21 cellular contexts compared by ENCODE assay signal in the genomic region with DNA sequence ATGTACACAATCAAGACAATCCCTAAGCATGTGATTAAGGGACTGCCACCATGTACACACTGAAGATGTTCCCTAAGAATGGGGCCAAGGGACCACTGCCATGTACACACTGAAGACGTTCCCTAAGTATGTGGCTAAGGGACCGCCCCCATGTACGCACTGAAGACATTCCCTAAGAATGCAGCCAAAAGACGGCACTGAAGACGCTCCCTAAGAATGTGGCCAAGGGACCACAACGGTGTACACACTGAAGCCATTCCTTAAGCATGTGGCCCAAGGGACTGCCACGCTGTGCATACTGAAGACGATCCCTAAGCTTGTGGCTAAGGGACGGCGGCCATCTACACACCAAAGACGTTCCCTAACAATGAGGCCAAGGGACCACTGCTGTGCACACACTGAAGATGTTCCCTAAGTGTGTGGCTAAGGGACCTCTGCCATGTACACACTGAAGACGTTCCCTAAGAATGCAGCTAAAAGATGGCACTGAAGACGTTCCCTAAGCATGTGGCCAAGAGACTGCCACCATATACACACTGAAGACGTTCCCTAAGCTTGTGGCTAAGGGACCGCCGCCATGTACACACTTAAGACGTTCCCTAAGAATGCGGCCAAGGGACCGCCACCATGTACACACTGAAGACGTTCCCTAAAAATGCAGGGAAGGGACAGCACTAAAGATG.
"Had no signal": no experiment of that assay in that cellular context is flagged by ENCODE, and none has a peak within 500 bp of the region (broad histone marks: within the 10 kb centered on the region; RNA-seq: fewer than 3 reads in every experiment).

No MANE protein-coding gene starts in this region.

- H3K4me1 ChIP-seq: parathyroid adenoma had no signal

- H3K4me3 Mint-ChIP-seq: activated naive CD8-positive, alpha-beta T cell treated with anti-CD3 and anti-CD28 coated beads for 36 hours; central memory CD8-positive, alpha-beta T cell; naive thymus-derived CD4-positive, alpha-beta T cell; stimulated activated naive B cell treated with anti-CD40 and anti-IgM and Interleukin-4, amounts not matched to agents 10 μg/mL and 1 μg/mL and 100 μg/mL, for 72 hours had no signal

- H3K9ac ChIP-seq: parathyroid adenoma had no signal

- H3K9me3 ChIP-seq: body of pancreas, mucosa of descending colon, neutrophil, transverse colon had no signal

- H3K27ac Mint-ChIP-seq: activated naive CD8-positive, alpha-beta T cell treated with anti-CD3 and anti-CD28 coated beads for 36 hours; naive thymus-derived CD4-positive, alpha-beta T cell; stimulated activated naive B cell treated with anti-CD40 and anti-IgM and Interleukin-4, amounts not matched to agents 10 μg/mL and 1 μg/mL and 100 μg/mL, for 72 hours had no signal

- H2AFZ ChIP-seq: parathyroid adenoma had no signal

- H3K36me3 ChIP-seq: neutrophil, transverse colon had no signal

- H3K27me3 ChIP-seq: body of pancreas, neutrophil, transverse colon had no signal

- H3K27ac ChIP-seq: epithelial cell of prostate, neutrophil, parathyroid adenoma had no signal

- H3K9me3 Mint-ChIP-seq: central memory CD8-positive, alpha-beta T cell had no signal

- H3K4me1 Mint-ChIP-seq: activated naive CD8-positive, alpha-beta T cell treated with anti-CD3 and anti-CD28 coated beads for 36 hours had no signal

- DNase-seq: activated CD4-positive, alpha-beta T cell treated with anti-CD3 and anti-CD28 coated beads, Interleukin-2, amount 50 U/mL, for 1 hour; activated CD8-positive, alpha-beta memory T cell treated with anti-CD3 and anti-CD28 coated beads for 24 hours; activated gamma-delta T cell treated with Interleukin-2 at 50 U/mL for 16 hours; activated naive CD8-positive, alpha-beta T cell treated with anti-CD3 and anti-CD28 coated beads for 36 hours; amygdala; body of pancreas; effector memory CD4-positive, alpha-beta T cell; foreskin melanocyte; mammary epithelial cell; mucosa of descending colon; naive thymus-derived CD4-positive, alpha-beta T cell; retina; stimulated activated CD4-positive, alpha-beta T cell treated with anti-CD3 and anti-CD28 coated beads, Interleukin-4, amount 100 ng/mL, for 1 hour; stimulated activated naive B cell treated with anti-CD40 and anti-IgM and Interleukin-4, amounts not matched to agents 10 μg/mL and 1 μg/mL and 100 μg/mL, for 72 hours; substantia nigra; transverse colon had no signal

- ATAC-seq: activated CD4-positive, CD25-positive, alpha-beta regulatory T cell treated with anti-CD3 and anti-CD28 coated beads, Interleukin-2, amount 50 U/mL, for 24 hours; body of pancreas; mucosa of descending colon; stimulated activated naive B cell treated with anti-CD40 and anti-IgM and Interleukin-4, amounts not matched to agents 10 μg/mL and 1 μg/mL and 100 μg/mL, for 72 hours had no signal

- H3K27me3 Mint-ChIP-seq: activated naive CD8-positive, alpha-beta T cell treated with anti-CD3 and anti-CD28 coated beads for 36 hours; central memory CD8-positive, alpha-beta T cell; naive thymus-derived CD4-positive, alpha-beta T cell; stimulated activated naive B cell treated with anti-CD40 and anti-IgM and Interleukin-4, amounts not matched to agents 10 μg/mL and 1 μg/mL and 100 μg/mL, for 72 hours had no signal

- H3K4me3 ChIP-seq: body of pancreas, mucosa of descending colon, transverse colon had no signal
